Comparison of ENCODE assay signal across 11 cellular contexts in the genomic region with DNA sequence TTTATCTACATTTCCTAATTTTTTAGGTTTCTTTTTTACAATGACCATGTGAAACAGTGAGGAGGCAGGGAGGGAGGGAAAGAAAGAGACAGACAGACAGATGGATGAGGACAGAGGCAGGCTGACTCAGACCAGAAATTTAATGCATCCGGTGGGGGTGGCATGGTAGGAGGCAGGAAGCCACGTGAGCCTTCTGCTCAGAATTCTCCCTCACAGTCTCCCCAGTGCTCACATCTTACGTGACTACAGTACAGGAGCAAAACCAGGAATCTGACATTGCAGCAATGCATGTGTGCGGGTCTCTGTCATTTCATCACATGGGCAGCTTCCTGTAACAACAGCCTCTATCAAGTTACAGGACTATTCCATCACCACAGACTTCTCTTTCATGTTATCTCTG. TPM values are rescaled to one million over a fixed set of nuclear protein-coding genes. Genes with fewer than 3 reads are reported as not detected.
DNase-seq lines count a peak whose midpoint lies in the region; ATAC-seq, FAIRE-seq and TF ChIP-seq lines count a peak whose summit lies in the region.
"Not testable (repeated sequence)": the region's sequence is repeated elsewhere in the genome, so short reads cannot be mapped to it uniquely, and the experiment has no call there.
"Had no signal": no experiment of that assay in that cellular context is flagged by ENCODE, and none has a peak within 500 bp of the region (broad histone marks: within the 10 kb centered on the region; RNA-seq: fewer than 3 reads in every experiment).

No MANE protein-coding gene starts in this region.

- not testable (repeated sequence) for DNase-seq in RCC 7860 (ENCODE audit: low spot score); effector memory CD8-positive, alpha-beta T cell; thoracic aorta (ENCODE audit: low spot score)

- peak; percentile 86 for FAIRE-seq in RCC 7860 (lab: Jason Lieb, UNC)

- H3K9me3 ChIP-seq in thoracic aorta: not testable (repeated sequence)

- not testable (repeated sequence) for H3K27me3 ChIP-seq in thoracic aorta (replicated peaks; ENCODE audit: insufficient read depth)

- not testable (repeated sequence) for H3K4me1 ChIP-seq in thoracic aorta (ENCODE audit: control insufficient read depth in 1 of 2, low read depth in 2 of 2)

- H3K9me3 Mint-ChIP-seq in effector memory CD8-positive, alpha-beta T cell: not testable (repeated sequence)

- not testable (repeated sequence) for H3K27ac ChIP-seq in thoracic aorta

- ATAC-seq in GM18511 (IDR thresholded peaks at IDR 0.05; ENCODE audit: unreplicated experiment) (peak; percentile 99), GM19395 (IDR thresholded peaks at IDR 0.05; ENCODE audit: unreplicated experiment) (peak; percentile 97), GM21717 (IDR thresholded peaks at IDR 0.05; ENCODE audit: unreplicated experiment) (peak; percentile 96), HG02885 (IDR thresholded peaks at IDR 0.05; ENCODE audit: poor library complexity, unreplicated experiment) (peak; percentile 99), HG03280 (IDR thresholded peaks at IDR 0.05; ENCODE audit: unreplicated experiment) (peak; percentile 92), thoracic aorta (ENCODE audit: insufficient number of reproducible peaks, low FRiP score, low read depth) (peak; percentile 38)
- peak; percentile 94 for ATAC-seq in effector memory CD8-positive, alpha-beta T cell (replicated peaks)

- H3K27me3 Mint-ChIP-seq in effector memory CD8-positive, alpha-beta T cell: not testable (repeated sequence)

- not testable (repeated sequence) for H3K36me3 ChIP-seq in thoracic aorta

- TF ChIP-seq CTCF in thoracic aorta (IDR thresholded peaks at IDR 0.05): not testable (repeated sequence)

- H3K27ac Mint-ChIP-seq in effector memory CD8-positive, alpha-beta T cell: not testable (repeated sequence)

- H3K4me3 Mint-ChIP-seq in effector memory CD8-positive, alpha-beta T cell: not testable (repeated sequence)

- H3K4me1 Mint-ChIP-seq in effector memory CD8-positive, alpha-beta T cell (ENCODE audit: low read depth in 2 of 2): not testable (repeated sequence)

- H3K36me3 Mint-ChIP-seq in effector memory CD8-positive, alpha-beta T cell (ENCODE audit: insufficient read depth): not testable (repeated sequence)

- H3K4me3 ChIP-seq in thoracic aorta: not testable (repeated sequence)

RNA-seq across cellular contexts. Expression of gene LIMS4, which starts 2.3 kb away (rescaled TPM):
- total RNA-seq in thoracic aorta: 10 to 100 TPM; 24.6 to 66.8 TPM
- total RNA-seq: bronchial epithelial cell, GM23338, urinary bladder had no signal

Comparison
In these comparisons a context has a peak if more than half of its experiments do, and no peak if none do; other contexts are left out.
1. ATAC-seq: peak in every context shown above with its lines; median percentile 99 in GM18511; 99 in HG02885; 97 in GM19395; 96 in GM21717; 94 in effector memory CD8-positive, alpha-beta T cell; 92 in HG03280; 38 in thoracic aorta.